5 cellular contexts compared by ENCODE assay signal in the genomic region with DNA sequence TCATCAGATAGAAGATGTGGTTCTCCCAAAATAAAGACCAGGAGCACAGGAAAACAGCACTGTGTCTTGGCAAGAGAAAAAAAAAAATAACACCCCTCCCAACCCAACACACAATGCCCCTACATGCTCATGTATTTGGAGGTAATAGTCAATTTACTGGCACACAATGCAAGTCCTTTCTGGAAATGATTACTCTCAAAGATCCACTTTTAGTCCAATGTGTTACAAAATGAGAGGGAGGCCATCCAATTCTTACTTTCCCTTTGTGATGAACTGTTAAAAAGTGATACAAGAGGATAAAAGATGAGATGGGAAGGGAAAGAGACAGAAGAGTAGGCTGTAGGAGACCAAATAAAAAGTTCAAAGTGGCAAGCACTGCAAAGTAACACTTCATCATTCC.
"Had no signal": no experiment of that assay in that cellular context is flagged by ENCODE, and none has a peak within 500 bp of the region (broad histone marks: within the 10 kb centered on the region; RNA-seq: fewer than 3 reads in every experiment).

No MANE protein-coding gene starts in this region.

- H3K27ac Mint-ChIP-seq: GM23338, H9 had no signal

- H3K9me3 Mint-ChIP-seq: GM23338, H9 had no signal

- H3K4me3 ChIP-seq: GM23338, K562 had no signal

- H3K4me1 Mint-ChIP-seq: GM23338, H9 had no signal

- ATAC-seq: GM23338, K562 had no signal

- H2AFZ ChIP-seq: GM23338 had no signal

- DNase-seq: H9, HCEC 1CT, IMR-90 had no signal

- H3K4me2 ChIP-seq: GM23338 had no signal

- H3K4me3 Mint-ChIP-seq: GM23338, H9 had no signal
